Comparison of ENCODE assay signal across 1 cellular context in the genomic region with DNA sequence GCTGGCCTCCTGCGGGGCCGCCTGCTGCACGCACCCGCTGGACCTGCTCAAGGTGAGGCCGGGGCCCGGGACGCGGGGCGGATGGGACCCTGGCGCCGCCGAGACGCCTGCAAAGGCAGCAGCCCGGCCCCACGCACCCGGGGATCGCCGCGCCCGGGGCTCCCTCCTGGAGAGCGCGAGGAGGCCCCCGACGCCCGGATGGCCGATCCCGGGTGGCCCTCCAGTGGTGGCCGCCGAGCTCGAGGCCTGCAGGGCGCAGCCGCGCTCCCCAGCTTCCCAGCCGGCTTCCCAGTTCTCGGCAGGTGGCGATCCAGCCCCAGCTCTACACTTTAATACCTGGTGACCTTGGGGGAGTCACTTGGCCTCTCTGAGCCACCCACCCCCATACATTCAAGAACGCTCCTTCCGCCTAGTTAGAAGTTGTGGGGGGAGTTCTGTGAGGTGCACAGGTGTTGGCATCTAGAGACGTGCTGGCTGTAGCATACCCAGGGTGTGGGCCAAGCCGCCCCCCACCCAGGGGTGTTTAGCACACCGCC.
TF ChIP-seq lines count a peak whose summit lies in the region.

No MANE protein-coding gene starts in this region.

TF ChIP-seq in HepG2, 621 proteins besides CTCF, POLR2A, EP300 and RAD21 (continued from another document and continues in another):
- TF ChIP-seq, protein P1, sequence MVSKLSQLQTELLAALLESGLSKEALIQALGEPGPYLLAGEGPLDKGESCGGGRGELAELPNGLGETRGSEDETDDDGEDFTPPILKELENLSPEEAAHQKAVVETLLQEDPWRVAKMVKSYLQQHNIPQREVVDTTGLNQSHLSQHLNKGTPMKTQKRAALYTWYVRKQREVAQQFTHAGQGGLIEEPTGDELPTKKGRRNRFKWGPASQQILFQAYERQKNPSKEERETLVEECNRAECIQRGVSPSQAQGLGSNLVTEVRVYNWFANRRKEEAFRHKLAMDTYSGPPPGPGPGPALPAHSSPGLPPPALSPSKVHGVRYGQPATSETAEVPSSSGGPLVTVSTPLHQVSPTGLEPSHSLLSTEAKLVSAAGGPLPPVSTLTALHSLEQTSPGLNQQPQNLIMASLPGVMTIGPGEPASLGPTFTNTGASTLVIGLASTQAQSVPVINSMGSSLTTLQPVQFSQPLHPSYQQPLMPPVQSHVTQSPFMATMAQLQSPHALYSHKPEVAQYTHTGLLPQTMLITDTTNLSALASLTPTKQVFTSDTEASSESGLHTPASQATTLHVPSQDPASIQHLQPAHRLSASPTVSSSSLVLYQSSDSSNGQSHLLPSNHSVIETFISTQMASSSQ (IDR thresholded peaks at IDR 0.05; ENCODE audit: low read depth), result no peak
- TF ChIP-seq, protein P1 (CRISPR knock-in tag; IDR thresholded peaks at IDR 0.05; ENCODE audit: borderline replicate concordance), result peak; percentile 26; the same call in 1 of the 2 replicates
- TF ChIP-seq POLR2G (IDR thresholded peaks at IDR 0.05; ENCODE audit: low read depth, low read length), result peak; percentile 17; the same call in 1 of the 2 replicates
- TF ChIP-seq ZNF253 (CRISPR knock-in tag; IDR thresholded peaks at IDR 0.05; ENCODE audit: borderline replicate concordance), result peak; percentile 69; the same call in 1 of the 2 replicates
- TF ChIP-seq TEAD3 (CRISPR knock-in tag; optimal IDR thresholded peaks at IDR 0.05; ENCODE audit: borderline replicate concordance), result peak; percentile 5
- peak; percentile 57 for TF ChIP-seq ASH2L (IDR thresholded peaks at IDR 0.05; ENCODE audit: insufficient read length, low read depth, low read length)
- peak; percentile 36; the same call in 1 of the 2 replicates for TF ChIP-seq ZNF83 (CRISPR knock-in tag; IDR thresholded peaks at IDR 0.05; ENCODE audit: borderline replicate concordance)
- no peak for TF ChIP-seq DPF2 (CRISPR knock-in tag; IDR thresholded peaks at IDR 0.05; ENCODE audit: borderline replicate concordance, low read depth)
- TF ChIP-seq, protein P2, sequence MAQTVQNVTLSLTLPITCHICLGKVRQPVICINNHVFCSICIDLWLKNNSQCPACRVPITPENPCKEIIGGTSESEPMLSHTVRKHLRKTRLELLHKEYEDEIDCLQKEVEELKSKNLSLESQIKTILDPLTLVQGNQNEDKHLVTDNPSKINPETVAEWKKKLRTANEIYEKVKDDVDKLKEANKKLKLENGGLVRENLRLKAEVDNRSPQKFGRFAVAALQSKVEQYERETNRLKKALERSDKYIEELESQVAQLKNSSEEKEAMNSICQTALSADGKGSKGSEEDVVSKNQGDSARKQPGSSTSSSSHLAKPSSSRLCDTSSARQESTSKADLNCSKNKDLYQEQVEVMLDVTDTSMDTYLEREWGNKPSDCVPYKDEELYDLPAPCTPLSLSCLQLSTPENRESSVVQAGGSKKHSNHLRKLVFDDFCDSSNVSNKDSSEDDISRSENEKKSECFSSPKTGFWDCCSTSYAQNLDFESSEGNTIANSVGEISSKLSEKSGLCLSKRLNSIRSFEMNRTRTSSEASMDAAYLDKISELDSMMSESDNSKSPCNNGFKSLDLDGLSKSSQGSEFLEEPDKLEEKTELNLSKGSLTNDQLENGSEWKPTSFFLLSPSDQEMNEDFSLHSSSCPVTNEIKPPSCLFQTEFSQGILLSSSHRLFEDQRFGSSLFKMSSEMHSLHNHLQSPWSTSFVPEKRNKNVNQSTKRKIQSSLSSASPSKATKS (CRISPR knock-in tag; IDR thresholded peaks at IDR 0.05), result no peak; the same call in 1 of the 2 replicates
- peak in 1 of 2 experiments; percentile 59; a peak in 2 of 4 replicates for TF ChIP-seq HMGXB4 (CRISPR knock-in tag; IDR thresholded peaks at IDR 0.05; ENCODE audit: borderline replicate concordance in 1 of 2, low read depth in 1 of 2)
- TF ChIP-seq DR1 (CRISPR knock-in tag; IDR thresholded peaks at IDR 0.05), result 0 out of 2 replicates have a peak, but pooled peaks have one; percentile 10
- TF ChIP-seq EEA1 (CRISPR knock-in tag; IDR thresholded peaks at IDR 0.05; ENCODE audit: borderline replicate concordance), result 0 out of 2 replicates have a peak, but pooled peaks have one; percentile 36
- 0 out of 2 replicates have a peak, but pooled peaks have one; percentile 25 for TF ChIP-seq ZNF713 (CRISPR knock-in tag; IDR thresholded peaks at IDR 0.05)
- TF ChIP-seq ZNF329 (CRISPR knock-in tag; IDR thresholded peaks at IDR 0.05; ENCODE audit: low read depth), result 0 out of 2 replicates have a peak, but pooled peaks have one; percentile 54
- TF ChIP-seq, protein P3, sequence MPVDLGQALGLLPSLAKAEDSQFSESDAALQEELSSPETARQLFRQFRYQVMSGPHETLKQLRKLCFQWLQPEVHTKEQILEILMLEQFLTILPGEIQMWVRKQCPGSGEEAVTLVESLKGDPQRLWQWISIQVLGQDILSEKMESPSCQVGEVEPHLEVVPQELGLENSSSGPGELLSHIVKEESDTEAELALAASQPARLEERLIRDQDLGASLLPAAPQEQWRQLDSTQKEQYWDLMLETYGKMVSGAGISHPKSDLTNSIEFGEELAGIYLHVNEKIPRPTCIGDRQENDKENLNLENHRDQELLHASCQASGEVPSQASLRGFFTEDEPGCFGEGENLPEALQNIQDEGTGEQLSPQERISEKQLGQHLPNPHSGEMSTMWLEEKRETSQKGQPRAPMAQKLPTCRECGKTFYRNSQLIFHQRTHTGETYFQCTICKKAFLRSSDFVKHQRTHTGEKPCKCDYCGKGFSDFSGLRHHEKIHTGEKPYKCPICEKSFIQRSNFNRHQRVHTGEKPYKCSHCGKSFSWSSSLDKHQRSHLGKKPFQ (CRISPR knock-in tag; IDR thresholded peaks at IDR 0.05; ENCODE audit: insufficient replicate concordance), result peak; percentile 40
- TF ChIP-seq MIXL1 (CRISPR knock-in tag; IDR thresholded peaks at IDR 0.05), result 0 out of 2 replicates have a peak, but pooled peaks have one; percentile 10
- TF ChIP-seq ZZZ3 (CRISPR knock-in tag; IDR thresholded peaks at IDR 0.05; ENCODE audit: borderline replicate concordance), result peak; percentile 2; the same call in 1 of the 2 replicates
- TF ChIP-seq ZNF652 (CRISPR knock-in tag; IDR thresholded peaks at IDR 0.05; ENCODE audit: borderline replicate concordance, low read depth), result no peak
- TF ChIP-seq ZNF883 (CRISPR knock-in tag; IDR thresholded peaks at IDR 0.05; ENCODE audit: not compliant biosample characterization), result no peak
- 0 out of 2 replicates have a peak, but pooled peaks have one; percentile 32 for TF ChIP-seq HOXD1 (CRISPR knock-in tag; IDR thresholded peaks at IDR 0.05)
- TF ChIP-seq RBAK (CRISPR knock-in tag; IDR thresholded peaks at IDR 0.05), result no peak
- peak; percentile 28; the same call in 1 of the 2 replicates for TF ChIP-seq SALL1 (CRISPR knock-in tag; IDR thresholded peaks at IDR 0.05)
- TF ChIP-seq ZNF3 (CRISPR knock-in tag; IDR thresholded peaks at IDR 0.05), result no peak
- TF ChIP-seq, protein P4, sequence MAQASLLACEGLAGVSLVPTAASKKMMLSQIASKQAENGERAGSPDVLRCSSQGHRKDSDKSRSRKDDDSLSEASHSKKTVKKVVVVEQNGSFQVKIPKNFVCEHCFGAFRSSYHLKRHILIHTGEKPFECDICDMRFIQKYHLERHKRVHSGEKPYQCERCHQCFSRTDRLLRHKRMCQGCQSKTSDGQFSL (CRISPR knock-in tag; IDR thresholded peaks at IDR 0.05), result 0 out of 2 replicates have a peak, but pooled peaks have one; percentile 35
- TF ChIP-seq, protein P5, sequence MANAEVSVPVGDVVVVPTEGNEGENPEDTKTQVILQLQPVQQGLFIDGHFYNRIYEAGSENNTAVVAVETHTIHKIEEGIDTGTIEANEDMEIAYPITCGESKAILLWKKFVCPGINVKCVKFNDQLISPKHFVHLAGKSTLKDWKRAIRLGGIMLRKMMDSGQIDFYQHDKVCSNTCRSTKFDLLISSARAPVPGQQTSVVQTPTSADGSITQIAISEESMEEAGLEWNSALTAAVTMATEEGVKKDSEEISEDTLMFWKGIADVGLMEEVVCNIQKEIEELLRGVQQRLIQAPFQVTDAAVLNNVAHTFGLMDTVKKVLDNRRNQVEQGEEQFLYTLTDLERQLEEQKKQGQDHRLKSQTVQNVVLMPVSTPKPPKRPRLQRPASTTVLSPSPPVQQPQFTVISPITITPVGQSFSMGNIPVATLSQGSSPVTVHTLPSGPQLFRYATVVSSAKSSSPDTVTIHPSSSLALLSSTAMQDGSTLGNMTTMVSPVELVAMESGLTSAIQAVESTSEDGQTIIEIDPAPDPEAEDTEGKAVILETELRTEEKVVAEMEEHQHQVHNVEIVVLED (CRISPR knock-in tag; IDR thresholded peaks at IDR 0.05; ENCODE audit: borderline replicate concordance), result 0 out of 2 replicates have a peak, but pooled peaks have one; percentile 8
- no peak for TF ChIP-seq ZNF839 (CRISPR knock-in tag; IDR thresholded peaks at IDR 0.05; ENCODE audit: borderline replicate concordance)
- TF ChIP-seq ZNF567 (CRISPR knock-in tag; IDR thresholded peaks at IDR 0.05; ENCODE audit: borderline replicate concordance), result peak; percentile 70; the same call in 1 of the 2 replicates
- TF ChIP-seq ZFYVE20 (CRISPR knock-in tag; IDR thresholded peaks at IDR 0.05; ENCODE audit: borderline replicate concordance, low read depth), result peak; percentile 9; the same call in 1 of the 2 replicates
- no peak; the same call in 1 of the 2 replicates for TF ChIP-seq FOXM1 (CRISPR knock-in tag; IDR thresholded peaks at IDR 0.05)
- TF ChIP-seq ZNF800 (CRISPR knock-in tag; IDR thresholded peaks at IDR 0.05), result no peak
- TF ChIP-seq ZNF747 (CRISPR knock-in tag; IDR thresholded peaks at IDR 0.05; ENCODE audit: borderline replicate concordance), result 0 out of 2 replicates have a peak, but pooled peaks have one; percentile 26
- TF ChIP-seq ZNF207 (IDR thresholded peaks at IDR 0.05; ENCODE audit: borderline replicate concordance), result no peak
- peak; percentile 84; the same call in 1 of the 2 replicates for TF ChIP-seq DZIP1 (CRISPR knock-in tag; IDR thresholded peaks at IDR 0.05)
- no peak for TF ChIP-seq NCOA1 (CRISPR knock-in tag; IDR thresholded peaks at IDR 0.05)
- no peak for TF ChIP-seq SMAD3 (CRISPR knock-in tag; IDR thresholded peaks at IDR 0.05)
- TF ChIP-seq ZSCAN20 (CRISPR knock-in tag; IDR thresholded peaks at IDR 0.05; ENCODE audit: borderline replicate concordance), result peak; percentile 77; the same call in 1 of the 2 replicates
- TF ChIP-seq PHF5A (CRISPR knock-in tag; IDR thresholded peaks at IDR 0.05; ENCODE audit: low read depth, unreplicated experiment), result no peak
- TF ChIP-seq TBX3 (IDR thresholded peaks at IDR 0.05; ENCODE audit: borderline replicate concordance), result no peak
- TF ChIP-seq, protein P6, sequence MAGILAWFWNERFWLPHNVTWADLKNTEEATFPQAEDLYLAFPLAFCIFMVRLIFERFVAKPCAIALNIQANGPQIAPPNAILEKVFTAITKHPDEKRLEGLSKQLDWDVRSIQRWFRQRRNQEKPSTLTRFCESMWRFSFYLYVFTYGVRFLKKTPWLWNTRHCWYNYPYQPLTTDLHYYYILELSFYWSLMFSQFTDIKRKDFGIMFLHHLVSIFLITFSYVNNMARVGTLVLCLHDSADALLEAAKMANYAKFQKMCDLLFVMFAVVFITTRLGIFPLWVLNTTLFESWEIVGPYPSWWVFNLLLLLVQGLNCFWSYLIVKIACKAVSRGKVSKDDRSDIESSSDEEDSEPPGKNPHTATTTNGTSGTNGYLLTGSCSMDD (CRISPR knock-in tag; IDR thresholded peaks at IDR 0.05), result no peak
